In genomic region chr1:77687519-77687906, GRCh38 we compare ENCODE assay signal across 9 cellular contexts. TPM values are rescaled to one million over a fixed set of nuclear protein-coding genes. Genes with fewer than 3 reads are reported as not detected.
DNase-seq lines count a peak whose midpoint lies in the region; ATAC-seq and TF ChIP-seq lines count a peak whose summit lies in the region.
"Had no signal": no experiment of that assay in that cellular context is flagged by ENCODE, and none has a peak within 500 bp of the region (broad histone marks: within the 10 kb centered on the region; RNA-seq: fewer than 3 reads in every experiment).

No MANE protein-coding gene starts in this region.

- no peaks in the 10 kb centered on the region for H3K27me3 Mint-ChIP-seq in WTC11 (ENCODE audit: low read depth)

- H3K4me3 ChIP-seq in GM06990 (replicated peaks; ENCODE audit: low read depth, low read length) (peak overlapping the region; percentile 2), neutrophil (ENCODE audit: low read depth in 1 of 2, low read length in 1 of 2) (peak overlapping the region; percentile 34 to 43)

- H3K36me3 ChIP-seq in GM06990 (ENCODE audit: control insufficient read depth, insufficient read depth, low read length) (no peaks in the 10 kb centered on the region; the same call in 1 of the 2 replicates), neutrophil (no peaks in the 10 kb centered on the region)

- in situ Hi-C loops in G401 (cut with HindIII; ENCODE audit: low sequenced_read_pairs): no loop called here

- H3K27me3 ChIP-seq in GM06990 (replicated peaks; ENCODE audit: control insufficient read depth, insufficient read depth, low read length): no peaks in the 10 kb centered on the region
- H3K27me3 ChIP-seq in neutrophil: no peaks in the 10 kb centered on the region

- peaks cover 8% of the 10 kb centered on the region; the same call in 1 of the 2 replicates for H3K36me3 Mint-ChIP-seq in WTC11

- H3K4me1 ChIP-seq in neutrophil (ENCODE audit: control insufficient read depth in 1 of 2, insufficient read depth in 1 of 2, low read depth in 1 of 2, low read length in 1 of 2): peaks cover 6 to 15% of the 10 kb centered on the region in 2 experiments

- peaks cover 15% of the 10 kb centered on the region for H3K4me1 Mint-ChIP-seq in WTC11

- no peaks in the 10 kb centered on the region for H3K9me3 ChIP-seq in neutrophil

- peak overlapping the region; percentile 82 for H3K4me3 Mint-ChIP-seq in WTC11

- H3K27ac ChIP-seq in neutrophil: no peak overlapping the region

- peak; percentile 29 for DNase-seq in GM06990 (ENCODE audit: extremely low read depth, insufficient read length)
- DNase-seq in WTC11 (ENCODE audit: low spot score): peak; percentile 85
- DNase-seq in fibroblast of the conjunctiva (ENCODE audit: low read depth): peak; percentile 29
- DNase-seq in SKM-1 (lab: John Stamatoyannopoulos, UW; ENCODE audit: unreplicated experiment): no peak
- no peak for DNase-seq in G401 (ENCODE audit: low spot score)
- no peak for DNase-seq in NCI-H2171 treated with DMSO at 0.1 percent for 48 hours (lab: John Stamatoyannopoulos, UW)
- DNase-seq: central memory CD4-positive, alpha-beta T cell had no signal

- H3K9me3 Mint-ChIP-seq in WTC11: peaks cover 7% of the 10 kb centered on the region

- CTCF ChIA-PET in WTC11 (lab: Charles Lee): interaction anchor here (0.6 to 1.0 kb wide), 3 partner anchors 17 to 440 kb away, joined by 3 to 5 read pairs (median 4); partner anchors contain the start of gene MIGA1

- POLR2A ChIA-PET in WTC11 (lab: Charles Lee): interaction anchor here (0.6 to 0.7 kb wide), 2 partner anchors 75 to 200 kb away, joined by 3 to 4 read pairs; no protein-coding TSS in a partner anchor

- peak overlapping the region; percentile 84; the same call in 1 of the 2 replicates for H3K27ac Mint-ChIP-seq in WTC11

- ATAC-seq in WTC11: peak; percentile 60
- ATAC-seq in GM18511 (IDR thresholded peaks at IDR 0.05; ENCODE audit: unreplicated experiment): no peak

- TF ChIP-seq CTCF in GM06990 (IDR thresholded peaks at IDR 0.05; ENCODE audit: insufficient read depth, low read length, poor library complexity, severe bottlenecking) (peak; percentile 39), WTC11 (IDR thresholded peaks at IDR 0.05) (0 out of 2 replicates have a peak, but pooled peaks have one; percentile 18), neutrophil (IDR thresholded peaks at IDR 0.05) (no peak)

TF ChIP-seq in WTC11, 78 proteins besides CTCF, POLR2A, EP300 and RAD21:
- TF ChIP-seq NR3C1 (CRISPR knock-in tag; conservative IDR thresholded peaks at IDR 0.05; ENCODE audit: low read depth) (no peak), MAX (CRISPR knock-in tag; IDR thresholded peaks at IDR 0.05) (peak; percentile 70; the same call in 1 of the 2 replicates), CREM (CRISPR knock-in tag; IDR thresholded peaks at IDR 0.05) (no peak), FOXK1 (CRISPR knock-in tag; IDR thresholded peaks at IDR 0.05) (no peak), ZNF263 (CRISPR knock-in tag; IDR thresholded peaks at IDR 0.05; ENCODE audit: low read depth) (peak; percentile 17; the same call in 1 of the 2 replicates), E2F4 (CRISPR knock-in tag; IDR thresholded peaks at IDR 0.05; ENCODE audit: borderline replicate concordance, low read depth) (no peak), ZNF416 (CRISPR knock-in tag; IDR thresholded peaks at IDR 0.05) (no peak), ATF3 (CRISPR knock-in tag; conservative IDR thresholded peaks at IDR 0.05) (no peak), SP1 (CRISPR knock-in tag; conservative IDR thresholded peaks at IDR 0.05) (peak; percentile 44)

RNA-seq across cellular contexts. Expression of gene ZZZ3, which starts 5.1 kb away (rescaled TPM):
- total RNA-seq in WTC11 (2021): 43.3 to 47.5 TPM (median 43.5 TPM) in 3 replicates
- total RNA-seq in G401 (2014; rRNA removed; shearing (Covaris generic)): 20.7 and 39.8 TPM in 2 replicates

Comparison
In these comparisons a context has a peak if more than half of its experiments do, and no peak if none do; other contexts are left out.
1. DNase-seq: peak in GM06990 (single experiment), WTC11 (single experiment) and fibroblast of the conjunctiva (single experiment); none in SKM-1 (single experiment), G401 (single experiment) and NCI-H2171 treated with DMSO at 0.1 percent for 48 hours (single experiment).